Comparison of ENCODE assay signal across 20 cellular contexts in genomic region chr5:856531-857425, GRCh38. TPM values are rescaled to one million over a fixed set of nuclear protein-coding genes. Genes with fewer than 3 reads are reported as not detected.
A peak's percentile ranks its signal among the peaks of the same experiment; 100 is the strongest.
DNase-seq lines count a peak whose midpoint lies in the region; ATAC-seq, FAIRE-seq and TF ChIP-seq lines count a peak whose summit lies in the region.
"Had no signal": no experiment of that assay in that cellular context is flagged by ENCODE, and none has a peak within 500 bp of the region (broad histone marks: within the 10 kb centered on the region; RNA-seq: fewer than 3 reads in every experiment).

No MANE protein-coding gene starts in this region.

- no peak overlapping the region for H3K4me3 Mint-ChIP-seq in activated T-cell treated with anti-CD3 and anti-CD28 coated beads, Interleukin-2, amount 50 U/mL, for 72 hours
- H3K4me3 Mint-ChIP-seq: activated CD4-positive, alpha-beta T cell treated with anti-CD3 and anti-CD28 coated beads, Interleukin-2, amount 10 ng/mL, durations not matched to agents 7 days and 5 days; CD4-positive, CD25-positive, alpha-beta regulatory T cell; HFFc6; natural killer cell treated with Interleukin-12 subunit alpha and Interleukin-12 subunit beta and Interleukin-15 and Interleukin-18, amount 100 ng/mL, for 72 hours had no signal

- peak overlapping the region; percentile 55; the same call in 1 of the 2 replicates for H2BK12ac ChIP-seq in H1 (ENCODE audit: low read depth, low read length)

- BruUV-seq in IMR-90 (replicated peaks; lab: Mats Ljungman, UMichigan) = no TSS peak

- H3K27me3 Mint-ChIP-seq in activated T-cell treated with anti-CD3 and anti-CD28 coated beads, Interleukin-2, amount 50 U/mL, for 72 hours (ENCODE audit: low read depth) = peaks cover 8% of the 10 kb centered on the region
- H3K27me3 Mint-ChIP-seq: activated CD4-positive, alpha-beta T cell treated with anti-CD3 and anti-CD28 coated beads, Interleukin-2, amount 10 ng/mL, durations not matched to agents 7 days and 5 days; CD4-positive, CD25-positive, alpha-beta regulatory T cell had no signal

- TF ChIP-seq CTCF in IMR-90 (conservative IDR thresholded peaks at IDR 0.05; ENCODE audit: low read depth, low read length) = no peak
- TF ChIP-seq CTCF in H1 (IDR thresholded peaks at IDR 0.05; ENCODE audit: control extremely low read depth in 1 of 3, insufficient read depth in 1 of 3, low read depth in 1 of 3, low read length in 3 of 3) = no peak
- no peak for TF ChIP-seq CTCF in psoas muscle (IDR thresholded peaks at IDR 0.05)

- H3K36me3 Mint-ChIP-seq in activated T-cell treated with anti-CD3 and anti-CD28 coated beads, Interleukin-2, amount 50 U/mL, for 72 hours (ENCODE audit: insufficient read depth in 2 of 2) = no peaks in the 10 kb centered on the region
- H3K36me3 Mint-ChIP-seq: CD4-positive, CD25-positive, alpha-beta regulatory T cell; natural killer cell treated with Interleukin-12 subunit alpha and Interleukin-12 subunit beta and Interleukin-15 and Interleukin-18, amount 100 ng/mL, for 72 hours had no signal

- no peak overlapping the region for H4K8ac ChIP-seq in IMR-90 (ENCODE audit: low read depth in 2 of 2, low read length in 2 of 2)
- H4K8ac ChIP-seq in H1 (ENCODE audit: extremely low read depth, insufficient read depth, low read length) = no peak overlapping the region

- H3K9ac ChIP-seq in IMR-90 (ENCODE audit: low read depth, low read length) = no peak overlapping the region
- H3K9ac ChIP-seq in H1 (replicated peaks in 1 of 4; ENCODE audit: extremely low read depth in 1 of 4, low read depth in 3 of 4, low read length in 3 of 4) = no peak overlapping the region
- H3K9ac ChIP-seq: KMS-11 had no signal

- H3K27me3 ChIP-seq in IMR-90 (ENCODE audit: control insufficient read depth, insufficient read depth, low read length) = peaks cover 2% of the 10 kb centered on the region; the same call in 1 of the 2 replicates
- no peaks in the 10 kb centered on the region for H3K27me3 ChIP-seq in H1 (replicated peaks in 1 of 4; ENCODE audit: control insufficient read depth in 3 of 4, extremely low read depth in 1 of 4, insufficient read depth in 3 of 4, low read length in 3 of 4)
- H3K27me3 ChIP-seq in psoas muscle (ENCODE audit: insufficient read depth in 3 of 3, low read length in 2 of 3) = peaks cover 0 to 11% (median 6%) of the 10 kb centered on the region in 3 donors

- peak in 1 of 2 donors; percentile 18 for DNase-seq in activated T-cell treated with anti-CD3 and anti-CD28 coated beads, Interleukin-2, amount 50 U/mL, for 72 hours
- DNase-seq in activated T-cell treated with anti-CD3 and anti-CD28 coated beads for 4 hours (no peak), IMR-90 (no peak), H1 (ENCODE audit: low read depth in 1 of 2, low spot score in 2 of 2) (no peak), psoas muscle (peak; percentile 6 to 23), medulla oblongata (ENCODE audit: extremely low spot score) (no peak), dermis blood vessel endothelial cell (no peak)
- DNase-seq: activated CD4-positive, alpha-beta T cell treated with anti-CD3 and anti-CD28 coated beads, Interleukin-2, amount 10 ng/mL, durations not matched to agents 7 days and 5 days; activated CD8-positive, alpha-beta memory T cell treated with anti-CD3 and anti-CD28 coated beads, Interleukin-2, amount 50 U/mL, for 48 hours; activated naive CD4-positive, alpha-beta T cell treated with Interleukin-2 at 50 U/mL for 16 hours; DMS153; HFFc6; NCI-H1092; SW 1271 had no signal

- POLR2A ChIA-PET in IMR-90 (lab: Charles Lee; ENCODE audit: unreplicated experiment) = no interaction called here
- POLR2A ChIA-PET in H1 (lab: Charles Lee; ENCODE audit: partially characterized antibody) = no interaction called here

- H3K9me1 ChIP-seq in IMR-90 (ENCODE audit: insufficient read depth, low read length) = peaks cover 10% of the 10 kb centered on the region

- H4K20me1 ChIP-seq in IMR-90 (ENCODE audit: insufficient read depth, low read length) = peaks cover 19% of the 10 kb centered on the region
- peaks cover 2 to 15% of the 10 kb centered on the region in 2 experiments for H4K20me1 ChIP-seq in H1 (replicated peaks in 1 of 2; ENCODE audit: control insufficient read depth in 1 of 2, insufficient read depth in 2 of 2, low read length in 2 of 2)

- no peak overlapping the region for H3K27ac Mint-ChIP-seq in activated T-cell treated with anti-CD3 and anti-CD28 coated beads, Interleukin-2, amount 50 U/mL, for 72 hours
- H3K27ac Mint-ChIP-seq: activated CD4-positive, alpha-beta T cell treated with anti-CD3 and anti-CD28 coated beads, Interleukin-2, amount 10 ng/mL, durations not matched to agents 7 days and 5 days; CD4-positive, CD25-positive, alpha-beta regulatory T cell; HFFc6; natural killer cell treated with Interleukin-12 subunit alpha and Interleukin-12 subunit beta and Interleukin-15 and Interleukin-18, amount 100 ng/mL, for 72 hours had no signal

- H3K23me2 ChIP-seq in H1 (ENCODE audit: low read depth, low read length) = peaks cover 11% of the 10 kb centered on the region; the same call in 1 of the 2 replicates

- H4K5ac ChIP-seq in IMR-90 (ENCODE audit: low read depth, low read length) (no peak overlapping the region), H1 (ENCODE audit: insufficient read length, low read depth, low read length) (no peak overlapping the region)

- H3K36me3 ChIP-seq in IMR-90 (ENCODE audit: control insufficient read depth, insufficient read depth, low read length) = no peaks in the 10 kb centered on the region
- no peaks in the 10 kb centered on the region; a peak in 1 of 8 replicates for H3K36me3 ChIP-seq in H1 (ENCODE audit: control insufficient read depth in 2 of 4, insufficient read depth in 4 of 4, low read length in 3 of 4)
- H3K36me3 ChIP-seq in psoas muscle (ENCODE audit: insufficient read depth in 1 of 2, low read depth in 1 of 2) = peaks cover 0 to 1% of the 10 kb centered on the region in 2 donors

- H3K79me2 ChIP-seq in H1 (ENCODE audit: control insufficient read depth in 1 of 2, insufficient read depth in 2 of 2, low read length in 2 of 2) = no peaks in the 10 kb centered on the region

- H2AK9ac ChIP-seq in IMR-90 (replicated peaks; ENCODE audit: low read depth, low read length, poor library complexity) = peak overlapping the region; percentile 50

- no peak for TF ChIP-seq POLR2A in IMR-90 (IDR thresholded peaks at IDR 0.05; ENCODE audit: low read depth, low read length)
- TF ChIP-seq POLR2A in H1 (IDR thresholded peaks at IDR 0.05; ENCODE audit: control extremely low read depth in 1 of 2, low read depth in 2 of 2, low read length in 2 of 2) = no peak

- intact Hi-C loops in IMR-90 (cut with micrococcal nuclease) = no loop called here
- intact Hi-C loops in psoas muscle (cut with DNase I) = no loop called here

- H3K18ac ChIP-seq in IMR-90 (ENCODE audit: low read depth, low read length) (no peak overlapping the region), H1 (ENCODE audit: extremely low read depth, low read length) (no peak overlapping the region)

- H2AFZ ChIP-seq in IMR-90 (replicated peaks; ENCODE audit: low read length, poor library complexity) (peak overlapping the region; percentile 21), H1 (ENCODE audit: low read length) (no peak overlapping the region)

- H3K23ac ChIP-seq in IMR-90 (ENCODE audit: low read depth, low read length) (no peak overlapping the region), H1 (ENCODE audit: insufficient read length) (no peak overlapping the region)

- 94% methylated on average over 7 of the region's 16 CpGs; no CpG with 5 or more reads in 1 of the 2 experiments for WGBS in IMR-90 (ENCODE audit: extremely low coverage in 2 of 2, insufficient read length in 1 of 2), 2 experiments
- WGBS in H1 (ENCODE audit: extremely low coverage in 1 of 2, insufficient coverage in 1 of 2, insufficient read length in 1 of 2, insufficient replicate concordance in 2 of 2, low coverage in 1 of 2, low lambda C conversion rate in 2 of 2, missing lambda C conversion rate in 1 of 2), 2 experiments = 94% methylated on average over 15 of the region's 16 CpGs; no CpG with 5 or more reads in 1 of the 2 experiments
- 86 to 89% (median 89%) methylated on average over 16 of the region's 16 CpGs for WGBS in psoas muscle, 3 donors

- H3K4me3 ChIP-seq in IMR-90 (ENCODE audit: insufficient read depth, low read depth, low read length) = no peak overlapping the region
- H3K4me3 ChIP-seq in H1 (ENCODE audit: extremely low read depth in 1 of 4, insufficient read depth in 2 of 4, low read depth in 3 of 4, low read length in 4 of 4) = no peak overlapping the region; a peak in 1 of 8 replicates
- H3K4me3 ChIP-seq in psoas muscle = no peak overlapping the region

- H2AK5ac ChIP-seq in IMR-90 (ENCODE audit: low read depth, low read length) (no peak overlapping the region), H1 (ENCODE audit: low read depth, low read length) (peak overlapping the region; percentile 68; the same call in 1 of the 2 replicates)

- peak; percentile 37 to 47 for ATAC-seq in activated T-cell treated with anti-CD3 and anti-CD28 coated beads, Interleukin-2, amount 50 U/mL, for 72 hours (replicated peaks in 1 of 2)
- ATAC-seq in IMR-90 (ENCODE audit: low read depth) = no peak
- ATAC-seq in psoas muscle = peak in 1 of 4 donors; percentile 23
- no peak for ATAC-seq in HG02852 (IDR thresholded peaks at IDR 0.05; ENCODE audit: unreplicated experiment)

- no peak for TF ChIP-seq RAD21 in IMR-90 (IDR thresholded peaks at IDR 0.05; ENCODE audit: low read length)
- TF ChIP-seq RAD21 in H1 (IDR thresholded peaks at IDR 0.05 in 1 of 2, conservative IDR thresholded peaks at IDR 0.05 in 1 of 2; ENCODE audit: low read depth in 2 of 2, low read length in 2 of 2) = no peak

- H3K4me1 ChIP-seq in IMR-90 (ENCODE audit: control insufficient read depth, insufficient read depth, low read length) = no peaks in the 10 kb centered on the region
- no peaks in the 10 kb centered on the region for H3K4me1 ChIP-seq in H1 (replicated peaks in 1 of 4; ENCODE audit: control insufficient read depth in 3 of 4, insufficient read depth in 4 of 4, low read length in 3 of 4)
- H3K4me1 ChIP-seq in psoas muscle = no peaks in the 10 kb centered on the region

- H2BK20ac ChIP-seq in IMR-90 (ENCODE audit: low read depth, low read length) (no peak overlapping the region), H1 (ENCODE audit: low read length) (no peak overlapping the region; the same call in 1 of the 2 replicates)

- H4K91ac ChIP-seq in IMR-90 (ENCODE audit: insufficient read depth, low read depth, low read length) (no peak overlapping the region), H1 (replicated peaks; ENCODE audit: insufficient read length, low read length) (peak overlapping the region; percentile 74)

- H3K56ac ChIP-seq in IMR-90 (ENCODE audit: extremely low read depth, insufficient read depth, low read length) = no peak overlapping the region
- peak overlapping the region; percentile 92 for H3K56ac ChIP-seq in H1 (replicated peaks; ENCODE audit: insufficient read length, low read depth, low read length)

- H2BK15ac ChIP-seq in IMR-90 (ENCODE audit: low read depth, low read length) (no peak overlapping the region), H1 (ENCODE audit: low read length) (peak overlapping the region; percentile 62; the same call in 1 of the 2 replicates)

- no peak for TF ChIP-seq EP300 in H1 (IDR thresholded peaks at IDR 0.05; ENCODE audit: borderline replicate concordance in 1 of 2, low read depth in 2 of 2, low read length in 2 of 2)

- H3K4me2 ChIP-seq in IMR-90 (ENCODE audit: low read depth, low read length) = no peak overlapping the region
- no peak overlapping the region for H3K4me2 ChIP-seq in H1 (ENCODE audit: insufficient read depth in 1 of 2, low read depth in 2 of 2, low read length in 2 of 2)
- H3K4me2 ChIP-seq: KMS-11 had no signal

- H3K4me1 Mint-ChIP-seq in activated T-cell treated with anti-CD3 and anti-CD28 coated beads, Interleukin-2, amount 50 U/mL, for 72 hours (ENCODE audit: low read depth) = no peaks in the 10 kb centered on the region
- H3K4me1 Mint-ChIP-seq: activated CD4-positive, alpha-beta T cell treated with anti-CD3 and anti-CD28 coated beads, Interleukin-2, amount 10 ng/mL, durations not matched to agents 7 days and 5 days had no signal

- no peak overlapping the region for H3K4ac ChIP-seq in IMR-90 (ENCODE audit: low read depth, low read length)
- peak overlapping the region; percentile 91 for H3K4ac ChIP-seq in H1 (replicated peaks; ENCODE audit: insufficient read length, low read depth, low read length)

- no peak overlapping the region for H3K14ac ChIP-seq in IMR-90 (replicated peaks; ENCODE audit: low read depth, low read length)
- no peak overlapping the region for H3K14ac ChIP-seq in H1 (ENCODE audit: insufficient read length)

- no peaks in the 10 kb centered on the region for H3K9me3 ChIP-seq in IMR-90 (ENCODE audit: control insufficient read depth, insufficient read depth, low read length)
- no peaks in the 10 kb centered on the region for H3K9me3 ChIP-seq in H1 (ENCODE audit: insufficient read depth in 2 of 2, low read depth in 1 of 2, low read length in 1 of 2)
- H3K9me3 ChIP-seq in psoas muscle = no peaks in the 10 kb centered on the region

- H3K79me1 ChIP-seq in IMR-90 (ENCODE audit: low read depth in 1 of 2, low read length in 2 of 2) (no peaks in the 10 kb centered on the region), H1 (ENCODE audit: low read depth, low read length) (peaks cover 4% of the 10 kb centered on the region; the same call in 1 of the 2 replicates)

- no peak overlapping the region for H3K27ac ChIP-seq in IMR-90 (ENCODE audit: insufficient read depth, low read length)
- H3K27ac ChIP-seq in H1 (ENCODE audit: low read depth, low read length) = no peak overlapping the region
- H3K27ac ChIP-seq in psoas muscle = no peak overlapping the region
- H3K27ac ChIP-seq: KMS-11 had no signal

- H2BK5ac ChIP-seq in IMR-90 (ENCODE audit: low read depth, low read length, poor library complexity, severe bottlenecking) = peak overlapping the region; percentile 83
- peak overlapping the region; percentile 53; the same call in 1 of the 2 replicates for H2BK5ac ChIP-seq in H1 (ENCODE audit: low read depth, low read length)

- no peak for FAIRE-seq in H1 (lab: Jason Lieb, UNC)
- FAIRE-seq: colon, TTC549 had no signal

- dilution Hi-C loops in IMR-90 (cut with HindIII; ENCODE audit: low sequenced_read_pairs, unreplicated experiment) = no loop called here

- CTCF ChIA-PET in IMR-90 (lab: Yijun Ruan, JAX) = no interaction called here
- CTCF ChIA-PET in H1 (lab: Charles Lee; ENCODE audit: partially characterized antibody) = no interaction called here

- in situ Hi-C loops in IMR-90 (cut with MboI; ENCODE audit: low sequenced_read_pairs) = no loop called here

- H2BK120ac ChIP-seq in IMR-90 (ENCODE audit: low read depth, low read length) (no peak overlapping the region), H1 (replicated peaks; ENCODE audit: low read depth, low read length) (no peak overlapping the region)

- no peaks in the 10 kb centered on the region for H3K9me3 Mint-ChIP-seq in activated T-cell treated with anti-CD3 and anti-CD28 coated beads, Interleukin-2, amount 50 U/mL, for 72 hours
- H3K9me3 Mint-ChIP-seq: activated CD4-positive, alpha-beta T cell treated with anti-CD3 and anti-CD28 coated beads, Interleukin-2, amount 10 ng/mL, durations not matched to agents 7 days and 5 days; HFFc6; natural killer cell treated with Interleukin-12 subunit alpha and Interleukin-12 subunit beta and Interleukin-15 and Interleukin-18, amount 100 ng/mL, for 72 hours had no signal

RNA-seq across cellular contexts. Expression of gene ZDHHC11, which starts 6.0 kb away (rescaled TPM):
- total RNA-seq in activated T-cell treated with anti-CD3 and anti-CD28 coated beads, Interleukin-2, amount 50 U/mL, for 72 hours = 10 to 100 TPM; 28.3 to 29.5 TPM
- total RNA-seq in IMR-90 (2012; rRNA removed) (0.28 and 0.36 TPM in 2 replicates), psoas muscle (1 to 10 TPM; 1.6 to 9.4 (median 2.8) TPM), dermis blood vessel endothelial cell (0.33 and 1.7 TPM in 2 replicates)
- polyA plus RNA-seq in IMR-90 (2012; rRNA removed) (1.6 and 1.7 TPM in 2 replicates), H1 (2011; rRNA removed) (4.7 and 10.8 TPM in 2 replicates), psoas muscle (1 to 10 TPM in 1 of 3 donors, under 1 TPM in 2; 0.44 to 6.7 (median 0.51) TPM)
- 0.14 and 0.51 TPM in 2 replicates for polyA plus RNA-seq in IMR-90 (2012; cell fraction: cytosol; rRNA removed)
- polyA plus RNA-seq in IMR-90 (2012; cell fraction: nucleus; rRNA removed; ENCODE audit: low replicate concordance) = 6.4 and 9.8 TPM in 2 replicates
- 16.6 and 19.8 TPM in 2 replicates for total RNA-seq in H1 (2021; fragmentation: NEBNext Ultra II Directional; extraction: Animal tissue kit (Norgen Biotek cat#: 25700))
- 4.3 TPM for polyA plus RNA-seq in H1 (2011; cell fraction: cytosol; rRNA removed)
- 78.4 TPM for polyA plus RNA-seq in H1 (2011; cell fraction: nucleus; rRNA removed)
- polyA plus RNA-seq in H1 (2012, experiment 1 of 2) = 27.8 to 38.5 TPM (median 36.1 TPM) in 4 replicates
- 2.5 TPM for polyA plus RNA-seq in H1 (2012, experiment 2 of 2)
- polyA plus RNA-seq in H1 (2013, experiment 1 of 2) = 6.1 TPM
- 5.6 TPM for polyA plus RNA-seq in H1 (2013, experiment 2 of 2)
- polyA minus RNA-seq in H1 (2011; rRNA and poly(A)+ RNA removed) = 16.1 and 19.7 TPM in 2 replicates
- 14.1 TPM for polyA minus RNA-seq in H1 (2011; cell fraction: cytosol; rRNA and poly(A)+ RNA removed)
- 35.3 TPM for polyA minus RNA-seq in H1 (2011; cell fraction: nucleus; rRNA and poly(A)+ RNA removed)
- polyA plus RNA-seq: CD4-positive, CD25-positive, alpha-beta regulatory T cell had no signal

RNA-seq across cellular contexts. Expression of gene BRD9, which starts 35.8 kb away (rescaled TPM):
- 10 to 100 TPM; 50.6 to 54.7 TPM for total RNA-seq in activated T-cell treated with anti-CD3 and anti-CD28 coated beads, Interleukin-2, amount 50 U/mL, for 72 hours
- total RNA-seq in IMR-90 (2012; rRNA removed) (40.0 and 43.4 TPM in 2 replicates), psoas muscle (10 to 100 TPM; 21.3 to 28.0 (median 22.3) TPM), dermis blood vessel endothelial cell (51.6 and 53.1 TPM in 2 replicates)
- polyA plus RNA-seq in IMR-90 (2012; rRNA removed) (19.1 and 22.0 TPM in 2 replicates), H1 (2011; rRNA removed) (9.3 and 16.2 TPM in 2 replicates), psoas muscle (10 to 100 TPM; 18.7 to 26.6 (median 24.8) TPM)
- polyA plus RNA-seq in IMR-90 (2012; cell fraction: cytosol; rRNA removed) = 11.5 and 12.8 TPM in 2 replicates
- 37.5 and 50.9 TPM in 2 replicates for polyA plus RNA-seq in IMR-90 (2012; cell fraction: nucleus; rRNA removed; ENCODE audit: low replicate concordance)
- 46.5 and 49.4 TPM in 2 replicates for total RNA-seq in H1 (2021; fragmentation: NEBNext Ultra II Directional; extraction: Animal tissue kit (Norgen Biotek cat#: 25700))
- polyA plus RNA-seq in H1 (2011; cell fraction: cytosol; rRNA removed) = 17.0 TPM
- polyA plus RNA-seq in H1 (2011; cell fraction: nucleus; rRNA removed) = 50.5 TPM
- polyA plus RNA-seq in H1 (2012, experiment 1 of 2) = 36.8 to 40.3 TPM (median 39.2 TPM) in 4 replicates
- 14.0 TPM for polyA plus RNA-seq in H1 (2012, experiment 2 of 2)
- 29.3 TPM for polyA plus RNA-seq in H1 (2013, experiment 1 of 2)
- polyA plus RNA-seq in H1 (2013, experiment 2 of 2) = 26.5 TPM
- polyA minus RNA-seq in H1 (2011; rRNA and poly(A)+ RNA removed) = 22.4 and 30.0 TPM in 2 replicates
- 18.1 TPM for polyA minus RNA-seq in H1 (2011; cell fraction: cytosol; rRNA and poly(A)+ RNA removed)
- polyA minus RNA-seq in H1 (2011; cell fraction: nucleus; rRNA and poly(A)+ RNA removed) = 48.6 TPM

RNA-seq across cellular contexts. Expression of gene TRIP13, which starts 35.9 kb away (rescaled TPM):
- total RNA-seq in activated T-cell treated with anti-CD3 and anti-CD28 coated beads, Interleukin-2, amount 50 U/mL, for 72 hours = 10 to 100 TPM; 17.7 to 18.2 TPM
- total RNA-seq in IMR-90 (2012; rRNA removed) = 27.2 and 35.5 TPM in 2 replicates
- polyA plus RNA-seq in IMR-90 (2012; rRNA removed) = 16.3 and 17.1 TPM in 2 replicates
- polyA plus RNA-seq in IMR-90 (2012; cell fraction: cytosol; rRNA removed) = 6.5 and 11.4 TPM in 2 replicates
- polyA plus RNA-seq in IMR-90 (2012; cell fraction: nucleus; rRNA removed; ENCODE audit: low replicate concordance) = 4.6 and 11.3 TPM in 2 replicates
- total RNA-seq in H1 (2021; fragmentation: NEBNext Ultra II Directional; extraction: Animal tissue kit (Norgen Biotek cat#: 25700)) = 34.5 and 39.2 TPM in 2 replicates
- polyA plus RNA-seq in H1 (2011; rRNA removed) = 17.9 and 20.0 TPM in 2 replicates
- 28.8 TPM for polyA plus RNA-seq in H1 (2011; cell fraction: cytosol; rRNA removed)
- 27.0 TPM for polyA plus RNA-seq in H1 (2011; cell fraction: nucleus; rRNA removed)
- 26.9 to 37.9 TPM (median 33.7 TPM) in 4 replicates for polyA plus RNA-seq in H1 (2012, experiment 1 of 2)
- polyA plus RNA-seq in H1 (2012, experiment 2 of 2) = 13.1 TPM
- 33.0 TPM for polyA plus RNA-seq in H1 (2013, experiment 1 of 2)
- 33.3 TPM for polyA plus RNA-seq in H1 (2013, experiment 2 of 2)
- polyA minus RNA-seq in H1 (2011; rRNA and poly(A)+ RNA removed) = 29.1 and 53.1 TPM in 2 replicates
- polyA minus RNA-seq in H1 (2011; cell fraction: cytosol; rRNA and poly(A)+ RNA removed) = 20.4 TPM
- 24.3 TPM for polyA minus RNA-seq in H1 (2011; cell fraction: nucleus; rRNA and poly(A)+ RNA removed)
- under 1 TPM; 0.39 to 0.89 (median 0.76) TPM for total RNA-seq in psoas muscle
- polyA plus RNA-seq in psoas muscle = 1 to 10 TPM in 1 of 3 donors, under 1 TPM in 2; 0.44 to 2.9 (median 0.83) TPM
- total RNA-seq in dermis blood vessel endothelial cell = 11.1 and 39.6 TPM in 2 replicates

Comparison
In these comparisons a context has a peak if more than half of its experiments do, and no peak if none do; other contexts are left out.
1. ATAC-seq: peak in activated T-cell treated with anti-CD3 and anti-CD28 coated beads, Interleukin-2, amount 50 U/mL, for 72 hours (2 of 2); none in IMR-90 (single experiment) and HG02852 (single experiment).
2. DNase-seq: peak in psoas muscle (2 of 2); none in activated T-cell treated with anti-CD3 and anti-CD28 coated beads for 4 hours (single experiment), IMR-90 (single experiment), H1 (0 of 2), medulla oblongata (single experiment) and dermis blood vessel endothelial cell (single experiment).